In genomic region chr11:14969922-14970323, GRCh38 we compare ENCODE assay signal across 1 cellular context.
TF ChIP-seq lines count a peak whose summit lies in the region.

No MANE protein-coding gene starts in this region.

TF ChIP-seq in K562, 482 proteins besides CTCF, POLR2A, EP300 and RAD21 (continued from another document):
- TF ChIP-seq CTCFL (IDR thresholded peaks at IDR 0.05; ENCODE audit: borderline replicate concordance, insufficient read depth, low read depth, low read length, poor library complexity, severe bottlenecking) (peak; percentile 29), ZNF695 (CRISPR knock-in tag; IDR thresholded peaks at IDR 0.05) (no peak), STAG1 (CRISPR knock-in tag; IDR thresholded peaks at IDR 0.05; ENCODE audit: borderline replicate concordance) (0 out of 2 replicates have a peak, but pooled peaks have one; percentile 13), EWSR1 (IDR thresholded peaks at IDR 0.05; ENCODE audit: borderline replicate concordance, low read depth, partially characterized antibody) (no peak)
